In genomic region chr1:59949648-59950047, GRCh38 we compare ENCODE assay signal across 24 cellular contexts. TPM values are rescaled to one million over a fixed set of nuclear protein-coding genes. Genes with fewer than 3 reads are reported as not detected.
"Had no signal": no experiment of that assay in that cellular context is flagged by ENCODE, and none has a peak within 500 bp of the region (broad histone marks: within the 10 kb centered on the region; RNA-seq: fewer than 3 reads in every experiment).

No MANE protein-coding gene starts in this region.

- H3K4me1 ChIP-seq: colonic mucosa, foreskin keratinocyte had no signal

- H3K9me3 ChIP-seq: colonic mucosa, esophagus muscularis mucosa, esophagus squamous epithelium, gastrocnemius medialis, gastroesophageal sphincter, heart left ventricle, heart right ventricle had no signal

- H3K4me3 ChIP-seq: colonic mucosa, coronary artery, dorsolateral prefrontal cortex, esophagus muscularis mucosa, esophagus squamous epithelium, gastrocnemius medialis, gastroesophageal sphincter, heart left ventricle, heart right ventricle had no signal

- DNase-seq: colonic mucosa; cortex of kidney; dermis blood vessel endothelial cell; dorsolateral prefrontal cortex; effector CD4-positive, alpha-beta T cell; effector CD8-positive, alpha-beta T cell; effector memory CD4-positive, alpha-beta T cell; effector memory CD8-positive, alpha-beta T cell; endodermal cell; erythroblast; esophagus squamous epithelium; foreskin fibroblast; foreskin keratinocyte; foreskin melanocyte; gastrocnemius medialis; glutamatergic neuron; head of caudate nucleus; heart left ventricle; heart right ventricle had no signal

- ATAC-seq: effector memory CD8-positive, alpha-beta T cell; esophagus mucosa; foreskin keratinocyte; gastrocnemius medialis; gastroesophageal sphincter; heart left ventricle; heart right ventricle had no signal

- H3K36me3 ChIP-seq: colonic mucosa, esophagus muscularis mucosa, esophagus squamous epithelium, gastrocnemius medialis, gastroesophageal sphincter, heart left ventricle, heart right ventricle had no signal

- H3K27ac ChIP-seq: colonic mucosa, coronary artery, dorsolateral prefrontal cortex, epithelial cell of prostate, esophagus muscularis mucosa, esophagus squamous epithelium, foreskin keratinocyte, gastrocnemius medialis, gastroesophageal sphincter, heart left ventricle, heart right ventricle had no signal

- H3K27me3 ChIP-seq: colonic mucosa, dorsolateral prefrontal cortex, esophagus muscularis mucosa, esophagus squamous epithelium, gastrocnemius medialis, gastroesophageal sphincter, heart left ventricle, heart right ventricle had no signal

RNA-seq across cellular contexts. Expression of gene CYP2J2, which starts 23.1 kb away (rescaled TPM):
- total RNA-seq: dermis blood vessel endothelial cell had no signal
